ENCODE assay signal across 11 cellular contexts in the genomic region with DNA sequence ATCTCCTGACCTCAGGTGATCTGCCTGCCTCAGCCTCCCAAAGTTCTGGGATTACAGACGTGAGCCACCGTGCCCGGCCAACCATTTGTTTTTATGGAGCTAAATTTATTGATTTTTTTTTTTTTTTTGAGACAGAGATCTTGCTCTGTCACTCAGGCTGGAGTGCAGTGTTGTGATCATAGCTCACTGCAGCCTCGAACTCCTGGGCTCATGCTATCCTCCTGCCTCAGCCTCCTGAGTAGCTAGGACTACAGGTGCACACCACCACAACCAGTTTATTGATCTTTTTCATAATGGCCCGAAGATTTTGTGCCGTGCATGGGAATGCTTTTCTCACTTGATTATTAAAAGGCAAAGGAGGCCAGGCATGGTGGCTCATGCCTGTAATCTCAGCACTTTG. TPM values are rescaled to one million over a fixed set of nuclear protein-coding genes. Genes with fewer than 3 reads are reported as not detected.
"Had no signal": no experiment of that assay in that cellular context is flagged by ENCODE, and none has a peak within 500 bp of the region (broad histone marks: within the 10 kb centered on the region; RNA-seq: fewer than 3 reads in every experiment).

No MANE protein-coding gene starts in this region.

RNA-seq across cellular contexts. Expression of gene MMP9, which starts 19.9 kb away (rescaled TPM):
- total RNA-seq: activated naive CD4-positive, alpha-beta T cell treated with anti-CD3 and anti-CD28 coated beads for 36 hours; activated T-helper 17 cell treated with anti-CD3 and anti-CD28 coated beads, Interleukin-2, amount 50 U/mL, for 72 hours; activated T-helper 2 cell treated with anti-CD3 and anti-CD28 coated beads, Interferon-gamma antibody, Interleukin-2, Interleukin-4, amounts not matched to agents 10 μg/mL and 5 μg/mL and 100 μg/mL, durations not matched to agents 14 hours and 24 hours and 36 hours; ascending aorta; cardiac muscle cell; cerebellum had no signal

RNA-seq across cellular contexts. Expression of gene SLC12A5, which starts 40.2 kb away (rescaled TPM):
- total RNA-seq: activated naive CD4-positive, alpha-beta T cell treated with anti-CD3 and anti-CD28 coated beads for 36 hours; activated T-cell treated with anti-CD3 and anti-CD28 coated beads, Interleukin-2, amount 50 U/mL, for 4 hours; activated T-helper 1 cell treated with anti-CD3 and anti-CD28 coated beads, Interleukin-12 subunit alpha, Interleukin-12 subunit beta, Interleukin-2, Interleukin-4 antibody, amounts not matched to agents 30 ng/mL and 10 ng/mL and 1 ng/mL, durations not matched to agents 14 hours and 24 hours and 36 hours; ascending aorta; body of pancreas; bronchial epithelial cell had no signal
- polyA plus RNA-seq: aorta had no signal
